ENCODE assay signal across 22 cellular contexts in genomic region chr19:39508629-39509028, GRCh38. TPM values are rescaled to one million over a fixed set of nuclear protein-coding genes. Genes with fewer than 3 reads are reported as not detected.
"Had no signal": no experiment of that assay in that cellular context is flagged by ENCODE, and none has a peak within 500 bp of the region (broad histone marks: within the 10 kb centered on the region; RNA-seq: fewer than 3 reads in every experiment).

No MANE protein-coding gene starts in this region.

- H3K36me3 Mint-ChIP-seq: natural killer cell had no signal

- H3K4me3 ChIP-seq: heart right ventricle, mucosa of descending colon, ovary, right atrium auricular region had no signal

- DNase-seq: cortex of kidney; dorsolateral prefrontal cortex; effector CD8-positive, alpha-beta T cell; heart right ventricle; hypothalamus; kidney glomerular epithelial cell; mucosa of descending colon; natural killer cell; ovary; small intestine; stimulated activated CD4-positive, alpha-beta T cell treated with anti-CD3 and anti-CD28 coated beads, Interleukin-12 subunit alpha, Interleukin-12 subunit beta, amount 100 ng/mL, for 4 hours; stimulated activated naive CD4-positive, alpha-beta T cell treated with Interleukin-2 at 50 U/mL for 16 hours; trophoblast cell had no signal

- H3K9me3 Mint-ChIP-seq: natural killer cell had no signal

- H3K27me3 ChIP-seq: ovary had no signal

- H3K36me3 ChIP-seq: heart right ventricle, neutrophil, ovary, right atrium auricular region had no signal

- H3K27ac Mint-ChIP-seq: natural killer cell had no signal

- H3K27ac ChIP-seq: dorsolateral prefrontal cortex, heart right ventricle, neutrophil, ovary, right atrium auricular region had no signal

- ATAC-seq: esophagus mucosa, heart right ventricle, mucosa of descending colon, natural killer cell had no signal

RNA-seq across cellular contexts. Expression of gene SELENOV, which starts 6.3 kb away (rescaled TPM):
- total RNA-seq: esophagus mucosa, fibroblast of lung, glomerular endothelial cell, heart right ventricle, liver, mucosa of descending colon, natural killer cell, posterior vena cava, right atrium auricular region had no signal
- polyA plus RNA-seq: fibroblast of lung, heart right ventricle, liver, small intestine, thymus, urinary bladder had no signal

RNA-seq across cellular contexts. Expression of gene DLL3, which starts 9.9 kb away (rescaled TPM):
- total RNA-seq: esophagus mucosa, heart right ventricle, liver, mucosa of descending colon, natural killer cell, posterior vena cava, right atrium auricular region, urinary bladder had no signal
- polyA plus RNA-seq: heart right ventricle, liver, urinary bladder had no signal
